15 cellular contexts compared by ENCODE assay signal in the genomic region with DNA sequence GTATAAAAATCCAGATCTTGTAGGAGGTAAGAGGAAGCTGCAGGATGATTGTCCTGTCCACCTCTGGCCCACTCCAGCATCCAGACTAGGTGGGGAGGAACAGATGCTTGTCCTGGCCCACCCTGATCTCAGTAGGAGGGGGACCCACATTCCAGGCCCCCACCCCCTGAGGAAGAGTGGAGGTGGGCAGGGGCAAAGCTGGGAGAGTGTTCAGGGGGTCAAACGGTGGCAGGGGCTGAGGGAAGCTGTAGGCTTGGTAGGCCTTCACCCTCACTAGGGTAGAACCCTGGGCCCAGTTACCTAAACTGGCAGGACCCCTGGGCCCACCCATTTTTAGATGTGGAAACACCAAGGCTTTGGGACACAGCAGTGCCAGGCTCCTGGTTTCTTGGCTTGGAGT. TPM values are rescaled to one million over a fixed set of nuclear protein-coding genes. Genes with fewer than 3 reads are reported as not detected.
A peak's percentile ranks its signal among the peaks of the same experiment; 100 is the strongest.
DNase-seq lines count a peak whose midpoint lies in the region; ATAC-seq and TF ChIP-seq lines count a peak whose summit lies in the region.
"Had no signal": no experiment of that assay in that cellular context is flagged by ENCODE, and none has a peak within 500 bp of the region (broad histone marks: within the 10 kb centered on the region; RNA-seq: fewer than 3 reads in every experiment).

No MANE protein-coding gene starts in this region.

- POLR2A ChIA-PET in IMR-90 (lab: Charles Lee; ENCODE audit: unreplicated experiment): no interaction called here

- H3K9me3 Mint-ChIP-seq in mesothelial cell of epicardium: no peaks in the 10 kb centered on the region

- ATAC-seq in IMR-90 (ENCODE audit: low read depth): no peak
- ATAC-seq in GM19035 (IDR thresholded peaks at IDR 0.05; ENCODE audit: unreplicated experiment): no peak
- no peak for ATAC-seq in HG02840 (IDR thresholded peaks at IDR 0.05; ENCODE audit: low FRiP score, unreplicated experiment)
- ATAC-seq: naive thymus-derived CD4-positive, alpha-beta T cell; SK-N-SH treated with all-trans-retinoic acid at 6 μM for 48 hours had no signal

- H3K9me3 ChIP-seq in IMR-90 (ENCODE audit: control insufficient read depth, insufficient read depth, low read length) (no peaks in the 10 kb centered on the region), suprapubic skin (no peaks in the 10 kb centered on the region), BE2C (no peaks in the 10 kb centered on the region)

- peak overlapping the region; percentile 6; the same call in 1 of the 2 replicates for H3K23ac ChIP-seq in IMR-90 (ENCODE audit: low read depth, low read length)

- dilution Hi-C loops in IMR-90 (cut with HindIII; ENCODE audit: low sequenced_read_pairs, unreplicated experiment): no loop called here

- H4K5ac ChIP-seq in IMR-90 (ENCODE audit: low read depth, low read length): peak overlapping the region; percentile 99

- intact Hi-C loops in IMR-90 (cut with micrococcal nuclease): loop anchor here (5.0 to 10.0 kb wide), 2 partner anchors 125 to 742 kb away; no protein-coding TSS in a partner anchor

- TF ChIP-seq EP300 in suprapubic skin (IDR thresholded peaks at IDR 0.05): no peak

- peak overlapping the region; percentile 23 for H2AK5ac ChIP-seq in IMR-90 (ENCODE audit: low read depth, low read length)

- no peak for TF ChIP-seq RAD21 in IMR-90 (IDR thresholded peaks at IDR 0.05; ENCODE audit: low read length)

- H3K18ac ChIP-seq in IMR-90 (ENCODE audit: low read depth, low read length): peak overlapping the region; percentile 99; the same call in 1 of the 2 replicates

- H3K9me1 ChIP-seq in IMR-90 (ENCODE audit: insufficient read depth, low read length): peaks cover 10% of the 10 kb centered on the region; the same call in 1 of the 2 replicates

- peak overlapping the region; percentile 0 for H2AFZ ChIP-seq in IMR-90 (replicated peaks; ENCODE audit: low read length, poor library complexity)

- TF ChIP-seq CTCF in IMR-90 (conservative IDR thresholded peaks at IDR 0.05; ENCODE audit: low read depth, low read length) (no peak), mesothelial cell of epicardium (IDR thresholded peaks at IDR 0.05; ENCODE audit: unreplicated experiment) (no peak), suprapubic skin (IDR thresholded peaks at IDR 0.05) (no peak), BE2C (IDR thresholded peaks at IDR 0.05; ENCODE audit: low read depth, low read length) (no peak)

- H3K36me3 ChIP-seq in IMR-90 (ENCODE audit: control insufficient read depth, insufficient read depth, low read length) (peaks cover 8% of the 10 kb centered on the region; the same call in 1 of the 2 replicates), suprapubic skin (peaks cover 6% of the 10 kb centered on the region), BE2C (peaks cover 8% of the 10 kb centered on the region)

- peak overlapping the region; percentile 18 for H2BK20ac ChIP-seq in IMR-90 (ENCODE audit: low read depth, low read length)

- H3K27ac ChIP-seq in IMR-90 (ENCODE audit: insufficient read depth, low read length) (peak overlapping the region; percentile 85; the same call in 1 of the 2 replicates), angular gyrus (ENCODE audit: low read depth, low read length) (peak overlapping the region; percentile 100), suprapubic skin (peak overlapping the region; percentile 67)

- no TSS peak for BruUV-seq in IMR-90 (replicated peaks; lab: Mats Ljungman, UMichigan)

- H2BK120ac ChIP-seq in IMR-90 (ENCODE audit: low read depth, low read length): peak overlapping the region; percentile 67

- no peak for TF ChIP-seq POLR2A in IMR-90 (IDR thresholded peaks at IDR 0.05; ENCODE audit: low read depth, low read length)
- TF ChIP-seq POLR2A in suprapubic skin (IDR thresholded peaks at IDR 0.05): no peak

- peaks cover 49% of the 10 kb centered on the region for H3K4me1 Mint-ChIP-seq in mesothelial cell of epicardium

- DNase-seq in IMR-90 (no peak), mesothelial cell of epicardium (ENCODE audit: low spot score in 2 of 2, unreplicated experiment in 2 of 2) (no peak), suprapubic skin (ENCODE audit: low spot score in 2 of 2) (no peak), BE2C (no peak), NCI-H1694 (lab: John Stamatoyannopoulos, UW) (no peak)
- DNase-seq: activated CD4-positive, CD25-positive, alpha-beta regulatory T cell; GOT3; naive thymus-derived CD4-positive, alpha-beta T cell; stimulated activated naive CD4-positive, alpha-beta T cell treated with Interleukin-2 at 50 U/mL for 16 hours had no signal

- peak overlapping the region; percentile 78 for H3K27ac Mint-ChIP-seq in mesothelial cell of epicardium

- H4K8ac ChIP-seq in IMR-90 (ENCODE audit: low read depth in 2 of 2, low read length in 2 of 2): peak overlapping the region; percentile 78 to 91

- no peak overlapping the region for H3K4me3 Mint-ChIP-seq in mesothelial cell of epicardium

- CTCF ChIA-PET in IMR-90 (lab: Yijun Ruan, JAX): interaction anchor here (1.0 to 2.1 kb wide), 2 partner anchors 35 to 62 kb away, joined by 3 to 10 read pairs; no protein-coding TSS in a partner anchor

- in situ Hi-C loops in IMR-90 (cut with MboI; ENCODE audit: low sequenced_read_pairs): loop anchor here (5.0 kb wide), 1 partner anchor 65 kb away; no protein-coding TSS in a partner anchor

- H3K9ac ChIP-seq in IMR-90 (ENCODE audit: low read depth, low read length): no peak overlapping the region

- peak overlapping the region; percentile 2 for H2BK5ac ChIP-seq in IMR-90 (ENCODE audit: low read depth, low read length, poor library complexity, severe bottlenecking)

- no peaks in the 10 kb centered on the region for H3K27me3 Mint-ChIP-seq in mesothelial cell of epicardium (ENCODE audit: low read depth)

- H4K91ac ChIP-seq in IMR-90 (ENCODE audit: insufficient read depth, low read depth, low read length): peak overlapping the region; percentile 91

- peak overlapping the region; percentile 72; the same call in 2 of the 3 replicates for H2BK15ac ChIP-seq in IMR-90 (ENCODE audit: low read depth, low read length)

- H3K79me1 ChIP-seq in IMR-90 (ENCODE audit: low read depth in 1 of 2, low read length in 2 of 2): peaks cover 0 to 11% of the 10 kb centered on the region in 2 experiments; a peak in 1 of 4 replicates

- H3K4me1 ChIP-seq in IMR-90 (ENCODE audit: control insufficient read depth, insufficient read depth, low read length): peaks cover 25% of the 10 kb centered on the region
- H3K4me1 ChIP-seq in suprapubic skin: peaks cover 88% of the 10 kb centered on the region
- peaks cover 43% of the 10 kb centered on the region for H3K4me1 ChIP-seq in BE2C

- peaks cover 2% of the 10 kb centered on the region for H3K36me3 Mint-ChIP-seq in mesothelial cell of epicardium

- H3K4ac ChIP-seq in IMR-90 (ENCODE audit: low read depth, low read length): peak overlapping the region; percentile 53

- H4K20me1 ChIP-seq in IMR-90 (ENCODE audit: insufficient read depth, low read length): peaks cover 11% of the 10 kb centered on the region; the same call in 1 of the 2 replicates

- peak overlapping the region; percentile 75 for H2AK9ac ChIP-seq in IMR-90 (replicated peaks; ENCODE audit: low read depth, low read length, poor library complexity)

- H3K4me3 ChIP-seq in IMR-90 (ENCODE audit: insufficient read depth, low read depth, low read length) (no peak overlapping the region), suprapubic skin (no peak overlapping the region), BE2C (ENCODE audit: low read depth, low read length) (no peak overlapping the region)

- no peak overlapping the region for H3K4me2 ChIP-seq in IMR-90 (ENCODE audit: low read depth, low read length)

- H3K14ac ChIP-seq in IMR-90 (replicated peaks; ENCODE audit: low read depth, low read length): peak overlapping the region; percentile 8

- H3K27me3 ChIP-seq in IMR-90 (ENCODE audit: control insufficient read depth, insufficient read depth, low read length) (no peaks in the 10 kb centered on the region), suprapubic skin (no peaks in the 10 kb centered on the region), BE2C (no peaks in the 10 kb centered on the region)

- H3K56ac ChIP-seq in IMR-90 (ENCODE audit: extremely low read depth, insufficient read depth, low read length): no peak overlapping the region

- WGBS in IMR-90 (ENCODE audit: extremely low coverage in 2 of 2, insufficient read length in 1 of 2), 2 experiments: 60% methylated on average over 1 of the region's 1 CpG; no CpG with 5 or more reads in 1 of the 2 experiments
- WGBS in suprapubic skin: 100% methylated on average over 1 of the region's 1 CpG

TF ChIP-seq in IMR-90, 13 proteins besides CTCF, POLR2A, EP300 and RAD21 (continues in another document):
- no peak for TF ChIP-seq FOS (IDR thresholded peaks at IDR 0.05; ENCODE audit: low read depth, low read length)

RNA-seq across cellular contexts. Expression of gene SLC48A1, which starts 4.1 kb away (rescaled TPM):
- 4.4 and 4.8 TPM in 2 replicates for total RNA-seq in IMR-90 (2012; rRNA removed)
- polyA plus RNA-seq in IMR-90 (2012; rRNA removed): 5.9 and 6.0 TPM in 2 replicates
- 4.1 and 10.3 TPM in 2 replicates for polyA plus RNA-seq in IMR-90 (2012; cell fraction: cytosol; rRNA removed)
- polyA plus RNA-seq in IMR-90 (2012; cell fraction: nucleus; rRNA removed; ENCODE audit: low replicate concordance): 10.0 and 10.3 TPM in 2 replicates
- total RNA-seq in mesothelial cell of epicardium: 25.3 to 27.7 TPM (median 27.0 TPM) in 3 replicates
- total RNA-seq in suprapubic skin: 10 to 100 TPM; 38.2 to 53.6 (median 44.7) TPM
- 65.5 TPM for polyA plus RNA-seq in BE2C (2012; ENCODE audit: insufficient read depth, insufficient read length, low read depth)

RNA-seq across cellular contexts. Expression of gene RAPGEF3, which starts 18.5 kb away (rescaled TPM):
- total RNA-seq in IMR-90 (2012; rRNA removed) (0.83 and 1.3 TPM in 2 replicates), mesothelial cell of epicardium (18.0 to 20.9 TPM (median 19.4 TPM) in 3 replicates), suprapubic skin (10 to 100 TPM in 3 of 4 donors, 1 to 10 TPM in 1; 9.3 to 48.9 (median 20.0) TPM)
- 2.0 and 2.9 TPM in 2 replicates for polyA plus RNA-seq in IMR-90 (2012; rRNA removed)
- polyA plus RNA-seq in IMR-90 (2012; cell fraction: cytosol; rRNA removed): 1.7 TPM in 2 replicates
- 11.2 and 11.8 TPM in 2 replicates for polyA plus RNA-seq in IMR-90 (2012; cell fraction: nucleus; rRNA removed; ENCODE audit: low replicate concordance)
- polyA plus RNA-seq in BE2C (2012; ENCODE audit: insufficient read depth, insufficient read length, low read depth): 22.4 TPM

RNA-seq across cellular contexts. Expression of gene HDAC7, which starts 42.6 kb away (rescaled TPM):
- total RNA-seq in IMR-90 (2012; rRNA removed) (10.4 and 10.6 TPM in 2 replicates), mesothelial cell of epicardium (113 to 132 TPM (median 123 TPM) in 3 replicates), suprapubic skin (100 to 1,000 TPM in 1 of 4 donors, 10 to 100 TPM in 3; 47.9 to 152 (median 76.2) TPM)
- polyA plus RNA-seq in IMR-90 (2012; rRNA removed): 64.7 and 65.1 TPM in 2 replicates
- 51.5 and 60.5 TPM in 2 replicates for polyA plus RNA-seq in IMR-90 (2012; cell fraction: cytosol; rRNA removed)
- 183 and 377 TPM in 2 replicates for polyA plus RNA-seq in IMR-90 (2012; cell fraction: nucleus; rRNA removed; ENCODE audit: low replicate concordance)
- polyA plus RNA-seq in BE2C (2012; ENCODE audit: insufficient read depth, insufficient read length, low read depth): 178 TPM

RNA-seq across cellular contexts. Expression of gene ENDOU, which starts 51.9 kb away (rescaled TPM):
- total RNA-seq in IMR-90 (2012; rRNA removed): under 0.01 TPM in 2 replicates
- polyA plus RNA-seq in IMR-90 (2012; rRNA removed): 0.07 and 0.09 TPM in 2 replicates
- polyA plus RNA-seq in IMR-90 (2012; cell fraction: cytosol; rRNA removed): 0.03 TPM in 1 of 2 replicates, not detected in the other
- 0.11 and 0.15 TPM in 2 replicates for polyA plus RNA-seq in IMR-90 (2012; cell fraction: nucleus; rRNA removed; ENCODE audit: low replicate concordance)
- total RNA-seq in mesothelial cell of epicardium: 0.11 to 0.51 TPM (median 0.29 TPM) in 3 replicates
- 10 to 100 TPM in 3 of 4 donors, 1 to 10 TPM in 1; 3.5 to 36.1 (median 20.8) TPM for total RNA-seq in suprapubic skin
- polyA plus RNA-seq in BE2C (2012; ENCODE audit: insufficient read depth, insufficient read length, low read depth): not detected
- total RNA-seq: bronchial epithelial cell; HT1080; naive thymus-derived CD4-positive, alpha-beta T cell had no signal
- polyA plus RNA-seq: naive thymus-derived CD4-positive, alpha-beta T cell had no signal
